ENCODE assay signal across 8 cellular contexts in the genomic region with DNA sequence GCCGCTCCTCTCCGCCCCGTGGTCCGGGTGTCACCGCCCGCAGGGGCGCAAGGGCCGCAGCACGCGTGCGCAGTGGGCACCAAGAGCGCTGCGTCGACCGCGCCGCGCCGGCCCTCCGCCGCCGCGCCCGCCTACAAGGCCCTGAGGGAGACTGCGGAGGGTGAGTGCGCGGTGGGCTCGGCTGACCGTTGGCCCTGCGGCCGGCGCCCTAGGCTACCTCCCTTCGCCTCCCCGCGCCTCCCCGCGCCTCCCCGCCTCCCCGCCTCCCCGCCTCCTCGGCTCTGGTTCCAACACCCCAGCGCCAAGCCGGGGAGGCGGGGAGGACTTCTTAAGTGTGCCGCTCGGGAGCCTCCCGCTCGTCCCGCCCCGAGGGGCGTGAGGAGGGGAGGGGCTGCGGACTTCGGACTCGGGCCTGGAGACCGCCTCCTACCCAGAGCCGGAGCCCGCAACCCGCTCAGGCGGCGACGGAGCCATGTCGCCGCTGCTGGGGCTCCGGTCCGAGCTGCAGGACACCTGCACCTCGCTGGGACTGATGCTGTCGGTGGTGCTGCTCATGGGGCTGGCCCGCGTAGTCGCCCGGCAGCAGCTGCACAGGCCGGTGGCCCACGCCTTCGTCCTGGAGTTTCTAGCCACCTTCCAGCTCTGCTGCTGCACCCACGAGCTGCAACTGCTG. TPM values are rescaled to one million over a fixed set of nuclear protein-coding genes. Genes with fewer than 3 reads are reported as not detected.
A peak's percentile ranks its signal among the peaks of the same experiment; 100 is the strongest.
DNase-seq lines count a peak whose midpoint lies in the region; ATAC-seq and TF ChIP-seq lines count a peak whose summit lies in the region.

A gene with protein sequence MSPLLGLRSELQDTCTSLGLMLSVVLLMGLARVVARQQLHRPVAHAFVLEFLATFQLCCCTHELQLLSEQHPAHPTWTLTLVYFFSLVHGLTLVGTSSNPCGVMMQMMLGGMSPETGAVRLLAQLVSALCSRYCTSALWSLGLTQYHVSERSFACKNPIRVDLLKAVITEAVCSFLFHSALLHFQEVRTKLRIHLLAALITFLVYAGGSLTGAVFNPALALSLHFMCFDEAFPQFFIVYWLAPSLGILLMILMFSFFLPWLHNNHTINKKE (plus strand): TSS at position 433 of the 673 bp plus-strand sequence. CDS start 40 bp downstream, at position 473.

- H3K36me3 ChIP-seq in MG63 = no peaks in the 10 kb centered on the region
- H3K36me3 ChIP-seq in cardiac muscle cell = no peaks in the 10 kb centered on the region
- no peaks in the 10 kb centered on the region for H3K36me3 ChIP-seq in ovary
- H3K36me3 ChIP-seq in tibial nerve = no peaks in the 10 kb centered on the region

- H3K27me3 Mint-ChIP-seq in activated naive CD8-positive, alpha-beta T cell treated with anti-CD3 and anti-CD28 coated beads, Interleukin-2, amount 10 ng/mL, durations not matched to agents 7 days and 5 days = peaks cover 8% of the 10 kb centered on the region

- H3K4me1 Mint-ChIP-seq in activated naive CD8-positive, alpha-beta T cell treated with anti-CD3 and anti-CD28 coated beads, Interleukin-2, amount 10 ng/mL, durations not matched to agents 7 days and 5 days = peaks cover 16% of the 10 kb centered on the region

- intact Hi-C loops in ovary (cut with DNase I) = loop anchor here in 1 of 4 donors (10.0 kb wide), 1 partner anchor 115 kb away; the partner anchor contains the start of gene PAK1

- TF ChIP-seq EP300 in ovary (IDR thresholded peaks at IDR 0.05) (no peak), tibial nerve (IDR thresholded peaks at IDR 0.05) (peak in 1 of 2 donors; percentile 34)

- peak within 1 kb of the TSS; percentile 85 for H3K27ac ChIP-seq in cardiac muscle cell
- H3K27ac ChIP-seq in ovary = peak within 1 kb of the TSS; percentile 82 to 90
- H3K27ac ChIP-seq in tibial nerve = peak within 1 kb of the TSS; percentile 49 to 90 (median 82)

- H3K36me3 Mint-ChIP-seq in activated naive CD8-positive, alpha-beta T cell treated with anti-CD3 and anti-CD28 coated beads, Interleukin-2, amount 10 ng/mL, durations not matched to agents 7 days and 5 days = no peaks in the 10 kb centered on the region

- H3K9me3 Mint-ChIP-seq in activated naive CD8-positive, alpha-beta T cell treated with anti-CD3 and anti-CD28 coated beads, Interleukin-2, amount 10 ng/mL, durations not matched to agents 7 days and 5 days = no peaks in the 10 kb centered on the region

- H3K9me3 ChIP-seq in MG63 = no peaks in the 10 kb centered on the region
- no peaks in the 10 kb centered on the region for H3K9me3 ChIP-seq in cardiac muscle cell (ENCODE audit: low read depth)
- H3K9me3 ChIP-seq in ovary = no peaks in the 10 kb centered on the region
- H3K9me3 ChIP-seq in tibial nerve = no peaks in the 10 kb centered on the region

- peak; percentile 55 for TF ChIP-seq POLR2A in ovary (IDR thresholded peaks at IDR 0.05)
- TF ChIP-seq POLR2A in tibial nerve (IDR thresholded peaks at IDR 0.05) = peak; percentile 29 to 30

- peak within 1 kb of the TSS; percentile 57 for H3K4me3 ChIP-seq in MG63
- peak within 1 kb of the TSS; percentile 58 for H3K4me3 ChIP-seq in cardiac muscle cell
- H3K4me3 ChIP-seq in ovary = peak within 1 kb of the TSS; percentile 47
- peak within 1 kb of the TSS; percentile 49 to 76 (median 66) for H3K4me3 ChIP-seq in tibial nerve

- no peak within 1 kb of the TSS for H3K27ac Mint-ChIP-seq in activated naive CD8-positive, alpha-beta T cell treated with anti-CD3 and anti-CD28 coated beads, Interleukin-2, amount 10 ng/mL, durations not matched to agents 7 days and 5 days

- H3K27me3 ChIP-seq in MG63 (no peaks in the 10 kb centered on the region), cardiac muscle cell (no peaks in the 10 kb centered on the region), ovary (no peaks in the 10 kb centered on the region), tibial nerve (no peaks in the 10 kb centered on the region)

- POLR2A ChIA-PET in activated naive CD8-positive, alpha-beta T cell treated with anti-CD3 and anti-CD28 coated beads, Interleukin-2, amount 10 ng/mL, durations not matched to agents 7 days and 5 days (lab: Charles Lee) = interaction anchor here (0.6 to 0.8 kb wide), 3 partner anchors 106 to 1066 kb away, joined by 3 to 4 read pairs (median 3); no protein-coding TSS in a partner anchor

- TF ChIP-seq CTCF in cardiac muscle cell (IDR thresholded peaks at IDR 0.05; ENCODE audit: low read depth, low read length) = no peak
- TF ChIP-seq CTCF in ovary (IDR thresholded peaks at IDR 0.05) = no peak
- TF ChIP-seq CTCF in tibial nerve (IDR thresholded peaks at IDR 0.05) = peak in 1 of 5 experiments; percentile 6

- peak; percentile 47 for DNase-seq in GF-D8 (lab: John Stamatoyannopoulos, UW)
- peak; percentile 78 for DNase-seq in HCEC 1CT
- DNase-seq in MG63 = peak; percentile 80
- peak; percentile 90 for DNase-seq in SK-N-DZ (ENCODE audit: low spot score)
- DNase-seq in activated naive CD8-positive, alpha-beta T cell treated with anti-CD3 and anti-CD28 coated beads, Interleukin-2, amount 10 ng/mL, durations not matched to agents 7 days and 5 days = peak; percentile 75
- peak; percentile 89 to 95 for DNase-seq in cardiac muscle cell (ENCODE audit: low read depth in 1 of 2, low spot score in 1 of 2)
- peak; percentile 88 to 91 (median 90) for DNase-seq in ovary
- peak; percentile 51 to 64 for DNase-seq in tibial nerve (ENCODE audit: low spot score in 2 of 2)

- 0 to 1% (median 0%) methylated on average over 15 to 75 of the region's 75 CpGs for WGBS in ovary, 3 donors
- 1% methylated on average over 30 to 33 of the region's 75 CpGs for WGBS in tibial nerve, 2 donors

- H3K4me3 Mint-ChIP-seq in activated naive CD8-positive, alpha-beta T cell treated with anti-CD3 and anti-CD28 coated beads, Interleukin-2, amount 10 ng/mL, durations not matched to agents 7 days and 5 days = peak within 1 kb of the TSS; percentile 86

- H3K4me1 ChIP-seq in cardiac muscle cell (ENCODE audit: low read depth) = peaks cover 6% of the 10 kb centered on the region
- peaks cover 9% of the 10 kb centered on the region for H3K4me1 ChIP-seq in ovary (ENCODE audit: insufficient read depth)
- H3K4me1 ChIP-seq in tibial nerve = peaks cover 0 to 17% (median 7%) of the 10 kb centered on the region in 4 donors

- peak; percentile 84 for ATAC-seq in activated naive CD8-positive, alpha-beta T cell treated with anti-CD3 and anti-CD28 coated beads, Interleukin-2, amount 10 ng/mL, durations not matched to agents 7 days and 5 days (ENCODE audit: low read depth)

RNA-seq across cellular contexts. Expression of the gene that starts here (rescaled TPM):
- total RNA-seq in MG63 (2014; rRNA removed; shearing (Covaris generic); ENCODE audit: low replicate concordance) = not detected in 2 replicates
- polyA plus RNA-seq in SK-N-DZ (2014; cell fraction: cytosol; rRNA removed) = 1.8 and 2.0 TPM in 2 replicates
- polyA plus RNA-seq in SK-N-DZ (2014; cell fraction: nucleus; rRNA removed) = 2.2 and 5.3 TPM in 2 replicates
- under 1 TPM; 0.28 to 0.48 TPM for total RNA-seq in activated naive CD8-positive, alpha-beta T cell treated with anti-CD3 and anti-CD28 coated beads, Interleukin-2, amount 10 ng/mL, durations not matched to agents 7 days and 5 days
- total RNA-seq in cardiac muscle cell = 3.0 and 4.3 TPM in 2 replicates
- polyA plus RNA-seq in cardiac muscle cell = 2.7 and 5.1 TPM in 2 replicates
- 10 to 100 TPM in 4 of 7 donors, 1 to 10 TPM in 3; 4.9 to 14.2 (median 10.3) TPM for total RNA-seq in ovary
- polyA plus RNA-seq in ovary = 10 to 100 TPM in 1 of 2 donors, 1 to 10 TPM in 1; 7.7 to 19.1 TPM
- 1 to 10 TPM in 3 of 4 donors, under 1 TPM in 1; 0.78 to 3.3 (median 1.6) TPM for total RNA-seq in tibial nerve

Comparison
In these comparisons a context has a peak if more than half of its experiments do, and no peak if none do; other contexts are left out.
1. Peak in every context shown above with its lines: DNase-seq, ATAC-seq, H3K4me3 ChIP-seq and H3K27ac ChIP-seq.
2. Peak in DNase-seq and H3K4me3 ChIP-seq in MG63; RNA of the gene not detected or under 1 TPM.
3. Peak in DNase-seq and ATAC-seq in activated naive CD8-positive, alpha-beta T cell treated with anti-CD3 and anti-CD28 coated beads, Interleukin-2, amount 10 ng/mL, durations not matched to agents 7 days and 5 days; RNA of the gene not detected or under 1 TPM.